In the genomic region with DNA sequence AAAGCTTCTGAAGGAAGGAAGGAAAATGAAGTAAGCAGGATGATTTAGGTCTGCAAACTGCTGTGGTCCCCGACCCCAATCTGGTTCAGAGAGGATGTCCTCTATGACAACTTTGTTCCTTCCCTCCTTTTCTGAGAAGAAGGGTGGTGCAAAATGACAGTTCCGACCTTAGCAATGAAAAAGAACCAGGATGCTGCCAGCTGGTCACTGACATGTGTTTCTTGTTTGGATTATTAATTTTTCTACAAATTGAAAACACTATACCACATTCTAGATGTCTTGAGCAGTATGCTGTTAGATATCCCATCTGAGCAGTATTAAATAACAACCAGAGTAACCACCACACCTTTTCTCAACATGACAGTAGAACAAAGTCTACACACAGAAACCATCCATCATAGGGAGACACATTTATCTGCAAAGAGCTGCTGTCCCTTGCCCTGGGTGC, we compare ENCODE assay signal across 14 cellular contexts. TPM values are rescaled to one million over a fixed set of nuclear protein-coding genes. Genes with fewer than 3 reads are reported as not detected.
DNase-seq lines count a peak whose midpoint lies in the region; ATAC-seq and TF ChIP-seq lines count a peak whose summit lies in the region.
"Had no signal": no experiment of that assay in that cellular context is flagged by ENCODE, and none has a peak within 500 bp of the region (broad histone marks: within the 10 kb centered on the region; RNA-seq: fewer than 3 reads in every experiment).

No MANE protein-coding gene starts in this region.

- intact Hi-C loops in left colon (cut with DNase I, micrococcal nuclease) = no loop called here

- no peak for DNase-seq in activated naive CD4-positive, alpha-beta T cell treated with anti-CD3 and anti-CD28 coated beads, Interleukin-2, amount 10 ng/mL, durations not matched to agents 7 days and 5 days
- no peak for DNase-seq in activated naive CD4-positive, alpha-beta T cell treated with anti-CD3 and anti-CD28 coated beads, Interleukin-2, amount 50 U/mL, for 16 hours
- no peak for DNase-seq in T-helper 2 cell treated with Interferon-gamma antibody and Interleukin-4, amounts not matched to agents 5 μg/mL and 100 μg/mL, for 36 hours (ENCODE audit: low spot score)
- DNase-seq in left colon = no peak
- DNase-seq in type B pancreatic cell (ENCODE audit: extremely low spot score, unreplicated experiment) = no peak
- no peak for DNase-seq in GM10266 (ENCODE audit: extremely low spot score)
- DNase-seq: adrenal gland, dermis blood vessel endothelial cell, foreskin melanocyte, naive B cell, NCI-H187 treated with DMSO at 0.1 percent for 48 hours, NCI-H345 had no signal

- CTCF ChIA-PET in activated naive CD4-positive, alpha-beta T cell treated with anti-CD3 and anti-CD28 coated beads, Interleukin-2, amount 10 ng/mL, durations not matched to agents 7 days and 5 days (lab: Charles Lee) = interaction anchor here (1.1 to 1.7 kb wide), 4 partner anchors 13 to 92 kb away, joined by 3 to 9 read pairs (median 5); no protein-coding TSS in a partner anchor

- no peak for TF ChIP-seq CTCF in type B pancreatic cell (conservative IDR thresholded peaks at IDR 0.05)
- TF ChIP-seq CTCF in GM10266 (IDR thresholded peaks at IDR 0.05; ENCODE audit: control insufficient read depth, insufficient read depth, low read depth, missing control alignments) = no peak

- peaks cover 15% of the 10 kb centered on the region for H3K36me3 Mint-ChIP-seq in activated naive CD4-positive, alpha-beta T cell treated with anti-CD3 and anti-CD28 coated beads, Interleukin-2, amount 10 ng/mL, durations not matched to agents 7 days and 5 days
- peaks cover 32% of the 10 kb centered on the region for H3K36me3 Mint-ChIP-seq in T-helper 2 cell treated with Interferon-gamma antibody and Interleukin-4, amounts not matched to agents 5 μg/mL and 100 μg/mL, for 36 hours (ENCODE audit: low read depth)
- H3K36me3 Mint-ChIP-seq in type B pancreatic cell = peaks cover 4% of the 10 kb centered on the region
- H3K36me3 Mint-ChIP-seq: naive B cell had no signal

- peak overlapping the region; percentile 67 for H3K4me3 Mint-ChIP-seq in activated naive CD4-positive, alpha-beta T cell treated with anti-CD3 and anti-CD28 coated beads, Interleukin-2, amount 10 ng/mL, durations not matched to agents 7 days and 5 days
- peak overlapping the region; percentile 79 for H3K4me3 Mint-ChIP-seq in T-helper 2 cell treated with Interferon-gamma antibody and Interleukin-4, amounts not matched to agents 5 μg/mL and 100 μg/mL, for 36 hours
- H3K4me3 Mint-ChIP-seq in type B pancreatic cell = no peak overlapping the region
- H3K4me3 Mint-ChIP-seq: naive B cell had no signal

- peaks cover 67% of the 10 kb centered on the region for H3K4me1 Mint-ChIP-seq in activated naive CD4-positive, alpha-beta T cell treated with anti-CD3 and anti-CD28 coated beads, Interleukin-2, amount 10 ng/mL, durations not matched to agents 7 days and 5 days
- peaks cover 68% of the 10 kb centered on the region for H3K4me1 Mint-ChIP-seq in T-helper 2 cell treated with Interferon-gamma antibody and Interleukin-4, amounts not matched to agents 5 μg/mL and 100 μg/mL, for 36 hours (ENCODE audit: low read depth)
- H3K4me1 Mint-ChIP-seq in type B pancreatic cell (ENCODE audit: unreplicated experiment) = peaks cover 31% of the 10 kb centered on the region

- ATAC-seq in left colon = peak; percentile 34
- no peak for ATAC-seq in HG03521 (IDR thresholded peaks at IDR 0.05; ENCODE audit: unreplicated experiment)
- no peak for ATAC-seq in GM21367 (IDR thresholded peaks at IDR 0.05; ENCODE audit: unreplicated experiment)

- no peaks in the 10 kb centered on the region for H3K9me3 Mint-ChIP-seq in activated naive CD4-positive, alpha-beta T cell treated with anti-CD3 and anti-CD28 coated beads, Interleukin-2, amount 10 ng/mL, durations not matched to agents 7 days and 5 days
- no peaks in the 10 kb centered on the region for H3K9me3 Mint-ChIP-seq in T-helper 2 cell treated with Interferon-gamma antibody and Interleukin-4, amounts not matched to agents 5 μg/mL and 100 μg/mL, for 36 hours
- no peaks in the 10 kb centered on the region for H3K9me3 Mint-ChIP-seq in type B pancreatic cell
- H3K9me3 Mint-ChIP-seq: naive B cell had no signal

- H3K27me3 Mint-ChIP-seq in activated naive CD4-positive, alpha-beta T cell treated with anti-CD3 and anti-CD28 coated beads, Interleukin-2, amount 10 ng/mL, durations not matched to agents 7 days and 5 days = peaks cover 42% of the 10 kb centered on the region
- no peaks in the 10 kb centered on the region for H3K27me3 Mint-ChIP-seq in T-helper 2 cell treated with Interferon-gamma antibody and Interleukin-4, amounts not matched to agents 5 μg/mL and 100 μg/mL, for 36 hours (ENCODE audit: low read depth)
- no peaks in the 10 kb centered on the region for H3K27me3 Mint-ChIP-seq in type B pancreatic cell

- peak overlapping the region; percentile 96 for H3K27ac Mint-ChIP-seq in activated naive CD4-positive, alpha-beta T cell treated with anti-CD3 and anti-CD28 coated beads, Interleukin-2, amount 10 ng/mL, durations not matched to agents 7 days and 5 days
- H3K27ac Mint-ChIP-seq in T-helper 2 cell treated with Interferon-gamma antibody and Interleukin-4, amounts not matched to agents 5 μg/mL and 100 μg/mL, for 36 hours = peak overlapping the region; percentile 89
- H3K27ac Mint-ChIP-seq in type B pancreatic cell = peak overlapping the region; percentile 77
- H3K27ac Mint-ChIP-seq: naive B cell had no signal

RNA-seq across cellular contexts. Expression of gene CDCP1, which starts 27.5 kb away (rescaled TPM):
- total RNA-seq in left colon (10 to 100 TPM; 89.3 to 97.0 TPM), type B pancreatic cell (ENCODE audit: low replicate concordance) (26.3 and 82.5 TPM in 2 replicates)
